Comparison of ENCODE assay signal across 2 cellular contexts in the genomic region with DNA sequence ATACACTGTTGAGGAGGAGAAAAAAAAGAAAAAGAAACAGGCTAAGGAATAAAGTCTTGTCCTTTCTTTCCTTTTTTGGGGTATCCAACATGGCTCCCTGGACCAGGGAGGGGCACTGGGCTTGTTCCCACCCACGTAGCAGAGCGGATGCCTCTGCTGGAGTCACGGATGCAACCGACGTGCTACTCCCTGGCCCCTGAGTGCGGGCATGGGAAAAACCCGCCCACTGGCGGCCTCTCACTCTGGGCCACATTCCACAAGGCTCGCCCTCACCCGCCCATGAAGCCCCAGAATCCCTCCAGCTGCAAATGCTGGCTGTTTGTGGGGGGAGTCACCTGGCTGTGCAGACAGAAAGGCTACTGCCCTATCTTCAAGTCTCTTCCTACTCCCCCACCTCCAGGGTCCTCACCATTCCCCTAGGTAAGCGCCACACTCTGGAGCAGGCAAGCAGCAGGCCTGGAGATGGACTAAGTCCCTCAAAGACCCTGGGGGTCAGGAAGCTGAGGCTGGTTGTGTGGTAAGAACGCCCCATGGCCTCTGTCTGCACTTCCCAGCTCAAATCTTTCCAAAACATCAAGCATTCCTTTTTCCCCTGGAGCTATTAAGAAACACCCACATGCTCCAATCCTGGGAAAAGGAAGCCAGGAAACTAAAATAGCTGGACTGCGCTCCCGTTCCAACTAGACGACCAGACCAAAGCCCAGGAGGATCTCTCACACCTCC.
TF ChIP-seq lines count a peak whose summit lies in the region.

No MANE protein-coding gene starts in this region.

TF ChIP-seq in liver, 16 proteins besides CTCF, POLR2A, EP300 and RAD21:
- TF ChIP-seq FOXA1 (IDR thresholded peaks at IDR 0.05) (no peak), NR2F2 (IDR thresholded peaks at IDR 0.05) (peak; percentile 49), YY1 (IDR thresholded peaks at IDR 0.05) (peak; percentile 18)
TF ChIP-seq in liver: peak in this region for 2.

TF ChIP-seq in HepG2, 621 proteins besides CTCF, POLR2A, EP300 and RAD21:
- TF ChIP-seq PITX1 (CRISPR knock-in tag; IDR thresholded peaks at IDR 0.05) (no peak), HMG20A (CRISPR knock-in tag; IDR thresholded peaks at IDR 0.05; ENCODE audit: borderline replicate concordance) (no peak)
